Comparison of ENCODE assay signal across 18 cellular contexts in the genomic region with DNA sequence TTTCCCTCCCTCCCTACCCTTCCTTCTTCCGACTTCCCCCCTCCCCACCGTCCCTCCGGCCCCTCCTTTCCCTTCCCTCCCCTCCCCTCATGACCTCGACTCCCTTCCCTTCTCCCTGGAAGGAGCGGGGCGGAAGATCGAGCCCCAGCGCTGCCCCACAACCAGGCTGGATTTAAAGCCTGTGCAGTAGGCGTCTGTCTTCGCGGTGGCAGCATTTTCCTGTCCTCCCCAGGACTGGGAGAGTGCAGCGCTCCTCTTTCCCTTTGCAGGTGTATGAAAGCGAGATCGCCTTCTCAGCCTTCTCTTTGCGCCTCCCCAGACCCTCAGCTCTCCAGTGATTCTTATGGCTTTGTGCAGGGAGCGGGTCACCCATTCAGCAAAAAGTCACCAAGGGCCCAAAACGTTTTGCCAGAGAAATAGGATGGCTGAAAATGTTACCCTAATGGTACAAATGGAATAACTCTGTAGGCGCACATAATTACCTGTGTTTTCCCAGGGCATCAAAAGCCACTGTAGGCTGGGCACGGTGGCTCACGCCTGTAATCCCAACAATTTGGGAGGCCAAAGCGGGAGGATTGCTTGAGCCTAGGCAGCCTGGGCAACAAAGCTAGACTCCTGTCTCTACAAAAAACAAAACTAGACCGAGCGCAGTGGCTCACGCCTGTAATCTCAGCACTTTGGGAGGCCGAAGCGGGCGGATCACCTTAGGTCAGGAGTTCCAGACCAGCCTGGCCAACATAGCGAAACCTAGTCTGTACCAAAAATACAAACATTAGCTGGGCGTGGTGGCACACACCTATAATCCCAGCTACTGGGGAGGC. TPM values are rescaled to one million over a fixed set of nuclear protein-coding genes. Genes with fewer than 3 reads are reported as not detected.
DNase-seq lines count a peak whose midpoint lies in the region; ATAC-seq and TF ChIP-seq lines count a peak whose summit lies in the region.
"Had no signal": no experiment of that assay in that cellular context is flagged by ENCODE, and none has a peak within 500 bp of the region (broad histone marks: within the 10 kb centered on the region; RNA-seq: fewer than 3 reads in every experiment).

No MANE protein-coding gene starts in this region.

- DNase-seq in right cardiac atrium (peak in 1 of 3 donors; percentile 34), left ventricle myocardium superior (no peak), iPS-NIHi7 (ENCODE audit: extremely low spot score) (peak; percentile 55), NCI-H1092 treated with DMSO at 0.1 percent for 48 hours (lab: John Stamatoyannopoulos, UW) (no peak), DMS 273 (lab: John Stamatoyannopoulos, UW; ENCODE audit: unreplicated experiment) (no peak), NCI-H1105 treated with DMSO at 0.1 percent for 48 hours (lab: John Stamatoyannopoulos, UW) (no peak)
- no peak for DNase-seq in activated CD8-positive, alpha-beta T cell treated with anti-CD3 and anti-CD28 coated beads for 36 hours
- DNase-seq: activated effector memory CD4-positive, alpha-beta T cell treated with anti-CD3 and anti-CD28 coated beads, Interleukin-2, amount 50 U/mL, for 16 hours; effector memory CD4-positive, alpha-beta T cell; heart right ventricle; left cardiac atrium; NCI-H187; NCI-H226; sigmoid colon had no signal

- H3K27me3 ChIP-seq in right cardiac atrium (ENCODE audit: control insufficient read depth, insufficient read depth): no peaks in the 10 kb centered on the region

- H3K27me3 Mint-ChIP-seq in activated CD8-positive, alpha-beta T cell treated with anti-CD3 and anti-CD28 coated beads for 36 hours: no peaks in the 10 kb centered on the region

- no peak overlapping the region for H3K27ac ChIP-seq in right cardiac atrium (ENCODE audit: low read length)
- H3K27ac ChIP-seq: heart right ventricle, sigmoid colon had no signal

- H3K4me3 Mint-ChIP-seq in activated CD8-positive, alpha-beta T cell treated with anti-CD3 and anti-CD28 coated beads for 36 hours: peak overlapping the region; percentile 22

- H3K27ac Mint-ChIP-seq in activated CD8-positive, alpha-beta T cell treated with anti-CD3 and anti-CD28 coated beads for 36 hours: no peak overlapping the region

- TF ChIP-seq CTCF in activated CD8-positive, alpha-beta T cell treated with anti-CD3 and anti-CD28 coated beads for 36 hours (IDR thresholded peaks at IDR 0.05): no peak

- no peaks in the 10 kb centered on the region for H3K9me3 ChIP-seq in right cardiac atrium (ENCODE audit: control insufficient read depth, low read length)
- H3K9me3 ChIP-seq: heart right ventricle, sigmoid colon had no signal

- POLR2A ChIA-PET in activated CD8-positive, alpha-beta T cell treated with anti-CD3 and anti-CD28 coated beads for 36 hours (lab: Charles Lee): interaction anchor here (3.1 kb wide), 1 partner anchor 9 kb away, joined by 18 read pairs; no protein-coding TSS in a partner anchor

- 22% methylated on average over 29 of the region's 29 CpGs for WGBS in right cardiac atrium

- ATAC-seq in right cardiac atrium (no peak), left ventricle myocardium superior (no peak), GM19455 (IDR thresholded peaks at IDR 0.05; ENCODE audit: unreplicated experiment) (no peak)
- ATAC-seq in activated CD8-positive, alpha-beta T cell treated with anti-CD3 and anti-CD28 coated beads for 36 hours: no peak
- ATAC-seq: HCT116, K562, left cardiac atrium had no signal

- H3K4me1 ChIP-seq in right cardiac atrium (ENCODE audit: control insufficient read depth, insufficient read depth, low read length): no peaks in the 10 kb centered on the region

- peaks cover 5% of the 10 kb centered on the region for H3K9me3 Mint-ChIP-seq in activated CD8-positive, alpha-beta T cell treated with anti-CD3 and anti-CD28 coated beads for 36 hours

- H3K4me3 ChIP-seq in right cardiac atrium (ENCODE audit: low read length): peak overlapping the region; percentile 33
- H3K4me3 ChIP-seq: K562, sigmoid colon had no signal

- intact Hi-C loops in right cardiac atrium (cut with DNase I) (no loop called here), left ventricle myocardium superior (cut with micrococcal nuclease) (no loop called here)
- intact Hi-C loops in activated CD8-positive, alpha-beta T cell treated with anti-CD3 and anti-CD28 coated beads for 36 hours (cut with micrococcal nuclease): no loop called here

- H3K4me1 Mint-ChIP-seq in activated CD8-positive, alpha-beta T cell treated with anti-CD3 and anti-CD28 coated beads for 36 hours (ENCODE audit: low read depth): peaks cover 80% of the 10 kb centered on the region

- CTCF ChIA-PET in activated CD8-positive, alpha-beta T cell treated with anti-CD3 and anti-CD28 coated beads for 36 hours (lab: Charles Lee): no interaction called here

- H3K36me3 Mint-ChIP-seq in activated CD8-positive, alpha-beta T cell treated with anti-CD3 and anti-CD28 coated beads for 36 hours (ENCODE audit: low read depth): peaks cover 46% of the 10 kb centered on the region

RNA-seq across cellular contexts. Expression of a gene that starts 40.8 kb away (rescaled TPM):
- 1 to 10 TPM in 1 of 4 donors, under 1 TPM in 3; 0.23 to 1.0 (median 0.55) TPM for total RNA-seq in right cardiac atrium
- polyA plus RNA-seq in right cardiac atrium: 0.36 TPM
- total RNA-seq in left ventricle myocardium superior: 0.32 TPM
- total RNA-seq in activated CD8-positive, alpha-beta T cell treated with anti-CD3 and anti-CD28 coated beads for 36 hours: 10 to 100 TPM; 41.7 to 42.5 TPM
- total RNA-seq: RPMI7951 had no signal

RNA-seq across cellular contexts. Expression of a gene that starts 48.1 kb away (rescaled TPM):
- 1 to 10 TPM; 4.7 to 7.9 (median 6.8) TPM for total RNA-seq in right cardiac atrium
- polyA plus RNA-seq in right cardiac atrium: 0.95 TPM
- 3.9 TPM for total RNA-seq in left ventricle myocardium superior
- total RNA-seq in activated CD8-positive, alpha-beta T cell treated with anti-CD3 and anti-CD28 coated beads for 36 hours: 10 to 100 TPM; 39.9 to 41.8 TPM

Comparison
In these comparisons a context has a peak if more than half of its experiments do, and no peak if none do; other contexts are left out.
1. RNA of a gene that starts 40.8 kb away (total RNA-seq): 41.7 to 42.5 TPM in activated CD8-positive, alpha-beta T cell treated with anti-CD3 and anti-CD28 coated beads for 36 hours; 0.23 to 1.0 TPM in right cardiac atrium and 0.32 TPM in left ventricle myocardium superior (single experiment); every median in the first group is over 10 times any median in the second.